Comparison of ENCODE assay signal across 11 cellular contexts in genomic region chr1:94209425-94209824, GRCh38. TPM values are rescaled to one million over a fixed set of nuclear protein-coding genes. Genes with fewer than 3 reads are reported as not detected.
DNase-seq lines count a peak whose midpoint lies in the region; ATAC-seq and TF ChIP-seq lines count a peak whose summit lies in the region.
"Had no signal": no experiment of that assay in that cellular context is flagged by ENCODE, and none has a peak within 500 bp of the region (broad histone marks: within the 10 kb centered on the region; RNA-seq: fewer than 3 reads in every experiment).

No MANE protein-coding gene starts in this region.

- H3K4me3 ChIP-seq in mammary epithelial cell (replicated peaks in 1 of 3; ENCODE audit: insufficient read depth in 1 of 3, low read depth in 2 of 3, low read length in 3 of 3) (no peak overlapping the region), skeletal muscle cell (ENCODE audit: low read depth, low read length) (no peak overlapping the region)

- DNase-seq in HCEC 1CT (peak; percentile 81), mammary epithelial cell (peak; percentile 72), left cardiac atrium (no peak), skeletal muscle cell (ENCODE audit: low read depth) (peak; percentile 14), foreskin melanocyte (no peak)
- DNase-seq in activated T-cell treated with anti-CD3 and anti-CD28 coated beads, Interleukin-2, amount 50 U/mL, for 1 hour = no peak
- DNase-seq in activated naive CD4-positive, alpha-beta T cell treated with anti-CD3 and anti-CD28 coated beads, Interleukin-2, amount 50 U/mL, for 16 hours = no peak
- DNase-seq: activated CD8-positive, alpha-beta memory T cell treated with anti-CD3 and anti-CD28 coated beads for 24 hours; activated naive CD4-positive, alpha-beta T cell treated with Interleukin-2 at 50 U/mL for 16 hours; NK-92 treated with Interleukin-12 subunit alpha and Interleukin-12 subunit beta, amount 100 ng/mL, for 24 hours; stimulated activated naive CD8-positive, alpha-beta T cell treated with anti-CD3 and anti-CD28 coated beads, Interleukin-15, Interleukin-2, amounts not matched to agents 100 U/mL and 50 U/mL, for 24 hours had no signal

- peak overlapping the region; percentile 42 for H3K4me2 ChIP-seq in mammary epithelial cell (ENCODE audit: insufficient read depth, low read depth, low read length)

- no peak overlapping the region for H3K9ac ChIP-seq in mammary epithelial cell (ENCODE audit: insufficient read depth, low read length)

- H3K9me3 ChIP-seq in mammary epithelial cell (replicated peaks; ENCODE audit: insufficient read depth, low read length) = no peaks in the 10 kb centered on the region

- in situ Hi-C loops in mammary epithelial cell (cut with MboI; ENCODE audit: low sequenced_read_pairs in 2 of 2) = no loop called here

- no peak for TF ChIP-seq CTCF in mammary epithelial cell (conservative IDR thresholded peaks at IDR 0.05 in 1 of 2, IDR thresholded peaks at IDR 0.05 in 1 of 2; ENCODE audit: extremely low read depth in 1 of 2, insufficient read depth in 1 of 2, low read depth in 1 of 2, low read length in 2 of 2)

- intact Hi-C loops in mammary epithelial cell (cut with micrococcal nuclease) (loop anchor here (5.0 kb wide), 1 partner anchor 42 kb away; no protein-coding TSS in a partner anchor), left cardiac atrium (cut with DNase I) (no loop called here)

- dilution Hi-C loops in mammary epithelial cell (cut with HindIII; ENCODE audit: low sequenced_read_pairs) = no loop called here

- H2AFZ ChIP-seq in mammary epithelial cell (ENCODE audit: low read depth, low read length) = no peak overlapping the region

- CTCF ChIA-PET in mammary epithelial cell (lab: Charles Lee; ENCODE audit: low non-redundant PET) = interaction anchor here (0.6 kb wide), 1 partner anchor 148 kb away, joined by 5 read pairs; no protein-coding TSS in a partner anchor

- peak; percentile 53 to 77 for ATAC-seq in left cardiac atrium
- ATAC-seq: stimulated activated naive CD8-positive, alpha-beta T cell treated with anti-CD3 and anti-CD28 coated beads, Interleukin-15, Interleukin-2, amounts not matched to agents 100 U/mL and 50 U/mL, for 24 hours had no signal

- H3K36me3 ChIP-seq in mammary epithelial cell (ENCODE audit: insufficient read depth, low read length) = peaks cover 41% of the 10 kb centered on the region

- no peaks in the 10 kb centered on the region for H3K27me3 ChIP-seq in mammary epithelial cell (ENCODE audit: insufficient read depth, low read length)

- H3K4me1 ChIP-seq in mammary epithelial cell (ENCODE audit: insufficient read depth, low read length) = peaks cover 20% of the 10 kb centered on the region

- no peak overlapping the region for H3K27ac ChIP-seq in mammary epithelial cell (ENCODE audit: insufficient read depth, low read depth, low read length)

- H4K20me1 ChIP-seq in mammary epithelial cell (ENCODE audit: insufficient read depth, low read length) = no peaks in the 10 kb centered on the region

- peaks cover 62% of the 10 kb centered on the region for H3K79me2 ChIP-seq in mammary epithelial cell (ENCODE audit: insufficient read depth, low read length)

- no TSS peak for BruUV-seq in mammary epithelial cell (replicated peaks; lab: Mats Ljungman, UMichigan)

RNA-seq across cellular contexts. Expression of gene ARHGAP29, which starts 28.0 kb away (rescaled TPM):
- total RNA-seq in mammary epithelial cell (100 to 1,000 TPM in 1 of 2 donors, 10 to 100 TPM in 1; 54.7 to 100 TPM), left cardiac atrium (10 to 100 TPM; 29.4 to 38.9 TPM)
- 44.6 TPM for polyA plus RNA-seq in mammary epithelial cell
- polyA minus RNA-seq in mammary epithelial cell = 47.1 TPM

Comparison
In these comparisons a context has a peak if more than half of its experiments do, and no peak if none do; other contexts are left out.
1. DNase-seq: peak in HCEC 1CT (single experiment), mammary epithelial cell (single experiment) and skeletal muscle cell (single experiment); none in left cardiac atrium (single experiment), foreskin melanocyte (single experiment), activated T-cell treated with anti-CD3 and anti-CD28 coated beads, Interleukin-2, amount 50 U/mL, for 1 hour (single experiment) and activated naive CD4-positive, alpha-beta T cell treated with anti-CD3 and anti-CD28 coated beads, Interleukin-2, amount 50 U/mL, for 16 hours (single experiment).